In the genomic region with DNA sequence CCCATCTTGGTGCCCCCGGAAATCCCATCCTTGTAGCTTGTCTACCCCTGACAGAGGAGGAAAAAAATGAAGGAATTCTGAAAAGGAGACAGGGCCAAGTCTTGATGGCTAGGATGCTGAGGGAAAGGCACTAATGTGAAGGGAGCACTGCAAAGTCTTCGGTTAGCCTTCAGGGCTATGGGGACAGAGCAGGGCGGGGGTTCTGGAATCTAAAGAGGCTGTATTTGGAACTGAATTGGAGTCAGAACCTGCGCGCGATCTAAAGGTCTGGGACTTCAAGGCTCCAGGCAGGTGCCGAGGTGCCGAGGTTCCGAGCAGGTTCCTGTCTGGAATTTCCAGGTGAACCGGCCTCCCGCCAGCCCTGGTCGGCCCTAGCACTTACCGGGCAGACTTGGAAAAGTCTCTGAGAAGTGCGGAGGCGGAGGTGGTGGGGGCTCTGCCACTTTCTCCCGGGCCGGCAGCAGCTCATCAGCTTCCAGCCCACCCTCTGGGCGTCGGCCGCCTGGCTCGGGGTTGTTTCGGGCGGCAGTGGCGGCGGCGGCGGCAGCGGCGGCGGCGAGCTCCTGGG, we compare ENCODE assay signal across 9 cellular contexts. TPM values are rescaled to one million over a fixed set of nuclear protein-coding genes. Genes with fewer than 3 reads are reported as not detected.
DNase-seq lines count a peak whose midpoint lies in the region; ATAC-seq and TF ChIP-seq lines count a peak whose summit lies in the region.
"Had no signal": no experiment of that assay in that cellular context is flagged by ENCODE, and none has a peak within 500 bp of the region (broad histone marks: within the 10 kb centered on the region; RNA-seq: fewer than 3 reads in every experiment).

No MANE protein-coding gene starts in this region.

- 13 to 16% methylated on average over 29 to 31 of the region's 31 CpGs for WGBS in GM23248 (ENCODE audit: low coverage in 1 of 2, low lambda C conversion rate in 2 of 2, missing lambda C conversion rate in 2 of 2), 2 experiments
- no CpG with 5 or more reads among the region's 31 CpGs for WGBS in iPS DF 6.9 (ENCODE audit: insufficient coverage, insufficient read length)

- H3K9me2 ChIP-seq in GM23248 (ENCODE audit: insufficient read depth) = no peaks in the 10 kb centered on the region

- H2AFZ ChIP-seq in GM23248 = no peak overlapping the region

- H3K9me3 ChIP-seq in GM23248 (ENCODE audit: low read depth) (no peaks in the 10 kb centered on the region), RWPE2 (ENCODE audit: severe bottlenecking) (no peaks in the 10 kb centered on the region), iPS DF 6.9 (ENCODE audit: control insufficient read depth, insufficient read depth, low read length) (no peaks in the 10 kb centered on the region), gastrocnemius medialis (no peaks in the 10 kb centered on the region)

- peaks cover 78% of the 10 kb centered on the region for H3K27me3 ChIP-seq in GM23248 (replicated peaks; ENCODE audit: insufficient read depth)
- peaks cover 69% of the 10 kb centered on the region for H3K27me3 ChIP-seq in RWPE2 (ENCODE audit: insufficient read depth, poor library complexity, severe bottlenecking)
- H3K27me3 ChIP-seq in iPS DF 6.9 (ENCODE audit: control insufficient read depth, insufficient read depth, low read length) = peaks cover 45% of the 10 kb centered on the region
- peaks cover 0 to 3% (median 0%) of the 10 kb centered on the region in 3 donors for H3K27me3 ChIP-seq in gastrocnemius medialis

- H3K36me3 ChIP-seq in GM23248 (ENCODE audit: low read depth) (no peaks in the 10 kb centered on the region), RWPE2 (ENCODE audit: low read depth) (no peaks in the 10 kb centered on the region), iPS DF 6.9 (ENCODE audit: control insufficient read depth, insufficient read depth, low read length) (no peaks in the 10 kb centered on the region), gastrocnemius medialis (no peaks in the 10 kb centered on the region)

- H3K27ac ChIP-seq in GM23248 (no peak overlapping the region), RWPE2 (ENCODE audit: poor library complexity, severe bottlenecking) (no peak overlapping the region), iPS DF 6.9 (ENCODE audit: low read length) (no peak overlapping the region), gastrocnemius medialis (no peak overlapping the region)

- H4K20me1 ChIP-seq in GM23248 (ENCODE audit: insufficient read depth) = no peaks in the 10 kb centered on the region

- ATAC-seq in RWPE2 (ENCODE audit: low read depth) = peak; percentile 22; the same call in 2 of the 3 replicates
- ATAC-seq in gastrocnemius medialis = no peak
- no peak for ATAC-seq in GM18498 (IDR thresholded peaks at IDR 0.05; ENCODE audit: unreplicated experiment)
- ATAC-seq in HG02798 (IDR thresholded peaks at IDR 0.05; ENCODE audit: poor library complexity, unreplicated experiment) = no peak
- ATAC-seq in GM18502 (IDR thresholded peaks at IDR 0.05; ENCODE audit: poor library complexity, unreplicated experiment) = no peak

- no peak overlapping the region for H3K9ac ChIP-seq in GM23248

- intact Hi-C loops in gastrocnemius medialis (cut with DNase I; ENCODE audit: low total_unique reads) = no loop called here

- TF ChIP-seq POLR2A in gastrocnemius medialis (IDR thresholded peaks at IDR 0.05) = no peak

- H3F3A ChIP-seq in GM23248 (ENCODE audit: insufficient read depth) = no peaks in the 10 kb centered on the region

- DNase-seq in GM23248 = no peak
- DNase-seq in RWPE2 (ENCODE audit: low spot score) = no peak
- DNase-seq in iPS DF 6.9 (ENCODE audit: low read depth, low spot score) = no peak
- DNase-seq in gastrocnemius medialis = no peak
- DNase-seq: T1000 had no signal

- TF ChIP-seq CTCF in RWPE2 (IDR thresholded peaks at IDR 0.05; ENCODE audit: poor library complexity, severe bottlenecking) (no peak), gastrocnemius medialis (IDR thresholded peaks at IDR 0.05 in 4 of 5, conservative IDR thresholded peaks at IDR 0.05 in 1 of 5) (no peak)

- in situ Hi-C loops in GM23248 (cut with MboI) (no loop called here), gastrocnemius medialis (cut with MboI; ENCODE audit: low sequenced_read_pairs in 4 of 4) (no loop called here)

- H3K4me2 ChIP-seq in GM23248 (ENCODE audit: unreplicated experiment) = peak overlapping the region; percentile 44

- no peaks in the 10 kb centered on the region for H3K4me1 ChIP-seq in GM23248 (ENCODE audit: insufficient read depth)
- H3K4me1 ChIP-seq in RWPE2 (ENCODE audit: insufficient read depth, poor library complexity, severe bottlenecking) = no peaks in the 10 kb centered on the region
- H3K4me1 ChIP-seq in iPS DF 6.9 (ENCODE audit: control insufficient read depth, insufficient read depth, low read length) = no peaks in the 10 kb centered on the region
- H3K4me1 ChIP-seq in gastrocnemius medialis = peaks cover 3 to 10% of the 10 kb centered on the region in 2 donors

- peak overlapping the region; percentile 34 for H3K4me3 ChIP-seq in GM23248
- peak overlapping the region; percentile 37 for H3K4me3 ChIP-seq in RWPE2 (ENCODE audit: severe bottlenecking)
- peak overlapping the region; percentile 66 for H3K4me3 ChIP-seq in iPS DF 6.9 (ENCODE audit: low read length)
- peak overlapping the region; percentile 53 to 65 (median 56) for H3K4me3 ChIP-seq in gastrocnemius medialis

- H3K79me2 ChIP-seq in GM23248 (ENCODE audit: insufficient read depth) = no peaks in the 10 kb centered on the region

RNA-seq across cellular contexts. Expression of gene GBX1, which starts 0.8 kb away (rescaled TPM):
- not detected in 2 replicates for total RNA-seq in GM23248 (2014; rRNA removed; shearing (Covaris generic))
- not detected in 2 replicates for polyA plus RNA-seq in GM23248 (2016; fragmentation: Nextera tagmentation; extraction: Ambion mirVana)
- under 1 TPM in 1 of 4 donors, not detected in 3; 0.58 TPM for total RNA-seq in gastrocnemius medialis
- total RNA-seq: mononuclear cell had no signal

RNA-seq across cellular contexts. Expression of gene ASB10, which starts 20.3 kb away (rescaled TPM):
- total RNA-seq in GM23248 (2014; rRNA removed; shearing (Covaris generic)) = not detected in 2 replicates
- not detected in 2 replicates for polyA plus RNA-seq in GM23248 (2016; fragmentation: Nextera tagmentation; extraction: Ambion mirVana)
- 10 to 100 TPM; 17.1 to 24.8 (median 21.6) TPM for total RNA-seq in gastrocnemius medialis
- total RNA-seq: mononuclear cell had no signal

RNA-seq across cellular contexts. Expression of gene H2BK1, which starts 43.6 kb away (rescaled TPM):
- total RNA-seq in GM23248 (2014; rRNA removed; shearing (Covaris generic)) = not detected in 2 replicates
- not detected in 2 replicates for polyA plus RNA-seq in GM23248 (2016; fragmentation: Nextera tagmentation; extraction: Ambion mirVana)
- total RNA-seq in gastrocnemius medialis = not detected
- total RNA-seq: mononuclear cell had no signal

Comparison
In these comparisons a context has a peak if more than half of its experiments do, and no peak if none do; other contexts are left out.
1. RNA of gene ASB10, which starts 20.3 kb away (total RNA-seq): 17.1 to 24.8 TPM in gastrocnemius medialis; not detected in GM23248; every median in the first group is over 10 times any median in the second.
2. Peak in every context shown above with its lines, with median percentiles within 50 percentile points of each other: H3K4me3 ChIP-seq.